15 cellular contexts compared by ENCODE assay signal in genomic region chr15:20346082-20346805, GRCh38.
DNase-seq lines count a peak whose midpoint lies in the region; ATAC-seq and TF ChIP-seq lines count a peak whose summit lies in the region.
"Had no signal": no experiment of that assay in that cellular context is flagged by ENCODE, and none has a peak within 500 bp of the region (broad histone marks: within the 10 kb centered on the region; RNA-seq: fewer than 3 reads in every experiment).

No MANE protein-coding gene starts in this region.

- no peak for TF ChIP-seq CTCF in GM13976 (IDR thresholded peaks at IDR 0.05; ENCODE audit: borderline replicate concordance, control extremely low read depth, extremely low read depth, insufficient read depth, missing control alignments)
- no peak for TF ChIP-seq CTCF in coronary artery (IDR thresholded peaks at IDR 0.05)

- DNase-seq in AG20443 (ENCODE audit: low spot score) (peak; percentile 20), GM13976 (ENCODE audit: low spot score) (peak; percentile 54), coronary artery (ENCODE audit: low spot score) (peak; percentile 72), pons (ENCODE audit: low spot score) (peak; percentile 0), NCI-H446 treated with DMSO at 0.1 percent for 48 hours (lab: John Stamatoyannopoulos, UW) (no peak)
- DNase-seq: activated gamma-delta T cell treated with Interleukin-2 at 50 U/mL for 16 hours; AML-193; cortex of kidney; NCI-H1694; SJCRH30; stimulated activated naive CD4-positive, alpha-beta T cell treated with Interleukin-2 at 50 U/mL for 16 hours had no signal

- ATAC-seq in GM21447 (IDR thresholded peaks at IDR 0.05; ENCODE audit: unreplicated experiment) (no peak), HG03139 (IDR thresholded peaks at IDR 0.05; ENCODE audit: unreplicated experiment) (no peak), GM19455 (IDR thresholded peaks at IDR 0.05; ENCODE audit: unreplicated experiment) (no peak)

- H3K4me3 ChIP-seq in coronary artery = no peak overlapping the region
- H3K4me3 ChIP-seq: ovary, SJCRH30 had no signal

- no peak overlapping the region for H3K27ac ChIP-seq in coronary artery
- H3K27ac ChIP-seq: ovary, SJCRH30 had no signal

- in situ Hi-C loops in GM13976 (cut with MboI; ENCODE audit: low sequenced_read_pairs, unreplicated experiment) = no loop called here
